ENCODE assay signal across 27 cellular contexts in the genomic region with DNA sequence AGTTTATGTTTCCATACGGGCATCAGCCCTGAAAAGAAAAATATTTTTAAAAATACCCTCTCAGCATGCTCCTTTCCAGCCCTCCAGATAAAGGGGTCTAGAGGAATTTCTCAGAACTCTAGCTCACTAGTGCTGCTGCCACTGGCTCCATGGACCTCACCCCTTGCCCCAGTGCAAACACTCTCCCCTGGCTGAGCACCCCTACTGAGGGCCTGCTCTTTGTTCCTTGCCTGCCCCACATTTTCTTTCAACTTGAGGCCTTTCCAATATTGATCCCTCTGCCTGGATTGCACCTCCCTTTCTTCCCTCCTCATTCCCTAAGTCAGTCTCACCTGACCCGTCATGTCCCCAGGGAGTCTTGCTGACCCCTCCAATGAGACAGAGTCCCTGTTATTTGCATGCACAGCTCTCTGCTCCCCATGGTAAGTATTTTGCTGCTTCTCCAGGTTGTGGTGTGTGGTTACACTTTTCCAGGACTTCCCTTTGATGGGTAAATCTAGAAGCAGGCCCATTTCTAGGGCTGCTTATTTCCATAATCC.
A peak's percentile ranks its signal among the peaks of the same experiment; 100 is the strongest.
DNase-seq lines count a peak whose midpoint lies in the region; ATAC-seq and TF ChIP-seq lines count a peak whose summit lies in the region.
"Had no signal": no experiment of that assay in that cellular context is flagged by ENCODE, and none has a peak within 500 bp of the region (broad histone marks: within the 10 kb centered on the region; RNA-seq: fewer than 3 reads in every experiment).

No MANE protein-coding gene starts in this region.

- H3K4me3 ChIP-seq in iPS-20b (ENCODE audit: low read length) = no peak overlapping the region
- H3K4me3 ChIP-seq in testis = no peak overlapping the region
- no peak overlapping the region for H3K4me3 ChIP-seq in sigmoid colon
- H3K4me3 ChIP-seq: K562, PC-9, SJSA1 had no signal

- no peak overlapping the region for H3K4me3 Mint-ChIP-seq in WTC11
- H3K4me3 Mint-ChIP-seq in stimulated activated effector memory CD8-positive, alpha-beta T cell treated with anti-CD3 and anti-CD28 coated beads, Interleukin-12 subunit alpha, Interleukin-12 subunit beta, amount 100 ng/mL, for 72 hours = no peak overlapping the region
- no peak overlapping the region for H3K4me3 Mint-ChIP-seq in type B pancreatic cell
- H3K4me3 Mint-ChIP-seq: B cell; CD8-positive, alpha-beta T cell had no signal

- H3K9me3 Mint-ChIP-seq in WTC11 (no peaks in the 10 kb centered on the region), type B pancreatic cell (no peaks in the 10 kb centered on the region)
- peaks cover 2% of the 10 kb centered on the region for H3K9me3 Mint-ChIP-seq in stimulated activated effector memory CD8-positive, alpha-beta T cell treated with anti-CD3 and anti-CD28 coated beads, Interleukin-12 subunit alpha, Interleukin-12 subunit beta, amount 100 ng/mL, for 72 hours
- H3K9me3 Mint-ChIP-seq: CD8-positive, alpha-beta T cell had no signal

- peak overlapping the region; percentile 43; the same call in 1 of the 2 replicates for H3K9ac ChIP-seq in iPS-20b (ENCODE audit: low read depth, low read length)

- no peaks in the 10 kb centered on the region for H3K36me3 ChIP-seq in iPS-20b (ENCODE audit: insufficient read depth, low read depth, low read length)
- no peaks in the 10 kb centered on the region for H3K36me3 ChIP-seq in testis (ENCODE audit: low read depth, missing control alignments)
- no peaks in the 10 kb centered on the region for H3K36me3 ChIP-seq in sigmoid colon
- H3K36me3 ChIP-seq: SJSA1 had no signal

- H3K27ac ChIP-seq in iPS-20b (ENCODE audit: low read length) = no peak overlapping the region
- no peak overlapping the region for H3K27ac ChIP-seq in testis
- H3K27ac ChIP-seq in sigmoid colon = peak overlapping the region in 1 of 4 donors; percentile 17
- H3K27ac ChIP-seq: 22Rv1, C4-2B, PC-9, SJSA1 had no signal

- TF ChIP-seq POLR2A in testis (IDR thresholded peaks at IDR 0.05) = no peak
- no peak for TF ChIP-seq POLR2A in sigmoid colon (IDR thresholded peaks at IDR 0.05)

- intact Hi-C loops in testis (cut with DNase I; ENCODE audit: low total_unique reads) (no loop called here), sigmoid colon (cut with DNase I) (no loop called here)

- H3K36me3 Mint-ChIP-seq in WTC11 (no peaks in the 10 kb centered on the region), type B pancreatic cell (no peaks in the 10 kb centered on the region)
- no peaks in the 10 kb centered on the region for H3K36me3 Mint-ChIP-seq in stimulated activated effector memory CD8-positive, alpha-beta T cell treated with anti-CD3 and anti-CD28 coated beads, Interleukin-12 subunit alpha, Interleukin-12 subunit beta, amount 100 ng/mL, for 72 hours
- H3K36me3 Mint-ChIP-seq: CD8-positive, alpha-beta T cell had no signal

- H3K9me3 ChIP-seq in iPS-20b (ENCODE audit: insufficient read depth, low read depth, low read length) = no peaks in the 10 kb centered on the region
- no peaks in the 10 kb centered on the region for H3K9me3 ChIP-seq in testis
- no peaks in the 10 kb centered on the region for H3K9me3 ChIP-seq in sigmoid colon
- H3K9me3 ChIP-seq: SJSA1 had no signal

- TF ChIP-seq EP300 in sigmoid colon (IDR thresholded peaks at IDR 0.05) = no peak

- H3K4me1 Mint-ChIP-seq in WTC11 (peaks cover 20% of the 10 kb centered on the region), type B pancreatic cell (ENCODE audit: unreplicated experiment) (peaks cover 12% of the 10 kb centered on the region)
- no peaks in the 10 kb centered on the region for H3K4me1 Mint-ChIP-seq in stimulated activated effector memory CD8-positive, alpha-beta T cell treated with anti-CD3 and anti-CD28 coated beads, Interleukin-12 subunit alpha, Interleukin-12 subunit beta, amount 100 ng/mL, for 72 hours
- H3K4me1 Mint-ChIP-seq: B cell had no signal

- H3K27me3 Mint-ChIP-seq in WTC11 (ENCODE audit: low read depth) (no peaks in the 10 kb centered on the region), type B pancreatic cell (peaks cover 7% of the 10 kb centered on the region)

- peaks cover 13% of the 10 kb centered on the region; the same call in 1 of the 2 replicates for H3K4me1 ChIP-seq in iPS-20b (ENCODE audit: insufficient read depth, low read length)
- no peaks in the 10 kb centered on the region for H3K4me1 ChIP-seq in testis
- H3K4me1 ChIP-seq in sigmoid colon = peaks cover 0 to 14% (median 0%) of the 10 kb centered on the region in 4 donors
- H3K4me1 ChIP-seq: SJSA1 had no signal

- ATAC-seq in WTC11 = peak; percentile 63
- peak; percentile 16 for ATAC-seq in stimulated activated effector memory CD8-positive, alpha-beta T cell treated with anti-CD3 and anti-CD28 coated beads, Interleukin-12 subunit alpha, Interleukin-12 subunit beta, amount 100 ng/mL, for 72 hours
- ATAC-seq: CD8-positive, alpha-beta T cell; K562 had no signal

- H3K27ac Mint-ChIP-seq in WTC11 (no peak overlapping the region), type B pancreatic cell (no peak overlapping the region)
- H3K27ac Mint-ChIP-seq in stimulated activated effector memory CD8-positive, alpha-beta T cell treated with anti-CD3 and anti-CD28 coated beads, Interleukin-12 subunit alpha, Interleukin-12 subunit beta, amount 100 ng/mL, for 72 hours = no peak overlapping the region
- H3K27ac Mint-ChIP-seq: B cell; CD8-positive, alpha-beta T cell had no signal

- no peak for TF ChIP-seq CTCF in WTC11 (IDR thresholded peaks at IDR 0.05)
- no peak for TF ChIP-seq CTCF in testis (IDR thresholded peaks at IDR 0.05)
- TF ChIP-seq CTCF in sigmoid colon (IDR thresholded peaks at IDR 0.05) = no peak
- no peak for TF ChIP-seq CTCF in type B pancreatic cell (conservative IDR thresholded peaks at IDR 0.05)

- CTCF ChIA-PET in WTC11 (lab: Charles Lee) = interaction anchor here (1.5 to 2.0 kb wide), 4 partner anchors 13 to 237 kb away, joined by 4 to 5 read pairs (median 5); partner anchors contain the start of gene EPHB1

- POLR2A ChIA-PET in WTC11 (lab: Charles Lee) = interaction anchor here (0.8 kb wide), 1 partner anchor 15 kb away, joined by 3 read pairs; no protein-coding TSS in a partner anchor

- H3K27me3 ChIP-seq in iPS-20b (ENCODE audit: insufficient read depth, low read length) = no peaks in the 10 kb centered on the region
- no peaks in the 10 kb centered on the region for H3K27me3 ChIP-seq in testis
- H3K27me3 ChIP-seq in sigmoid colon = no peaks in the 10 kb centered on the region

- DNase-seq in NCI-H146 (lab: John Stamatoyannopoulos, UW) (peak; percentile 36), NCI-H146 treated with DMSO at 0.1 percent for 48 hours (lab: John Stamatoyannopoulos, UW; ENCODE audit: unreplicated experiment) (no peak), WTC11 (ENCODE audit: low spot score) (no peak), testis (no peak), sigmoid colon (no peak), type B pancreatic cell (ENCODE audit: extremely low spot score, unreplicated experiment) (no peak)
- DNase-seq in stimulated activated effector memory CD8-positive, alpha-beta T cell treated with anti-CD3 and anti-CD28 coated beads, Interleukin-12 subunit alpha, Interleukin-12 subunit beta, amount 100 ng/mL, for 72 hours (ENCODE audit: low spot score in 2 of 2) = no peak
- DNase-seq: CD8-positive, alpha-beta T cell; DMS 273 treated with DMSO at 0.1 percent for 48 hours; DMS79 treated with DMSO at 0.1 percent for 48 hours; GF-D8; GOT3; Kasumi-1; NCI-H1105 treated with DMSO at 0.1 percent for 48 hours; NCI-H1694; NCI-H2171 treated with DMSO at 0.1 percent for 48 hours; NCI-H345; NCI-H524; PC-9; Right ventricle myocardium superior; RPMI8226 had no signal

- 82 to 87% methylated on average over 2 of the region's 2 CpGs for WGBS in testis, 2 donors
- 87 to 89% methylated on average over 2 of the region's 2 CpGs for WGBS in sigmoid colon, 2 donors

TF ChIP-seq in WTC11, 78 proteins besides CTCF, POLR2A, EP300 and RAD21:
- TF ChIP-seq ATF3 (CRISPR knock-in tag; conservative IDR thresholded peaks at IDR 0.05) (no peak), TEAD4 (CRISPR knock-in tag; IDR thresholded peaks at IDR 0.05) (no peak), FOXK1 (CRISPR knock-in tag; IDR thresholded peaks at IDR 0.05) (no peak)
